23 cellular contexts compared by ENCODE assay signal in the genomic region with DNA sequence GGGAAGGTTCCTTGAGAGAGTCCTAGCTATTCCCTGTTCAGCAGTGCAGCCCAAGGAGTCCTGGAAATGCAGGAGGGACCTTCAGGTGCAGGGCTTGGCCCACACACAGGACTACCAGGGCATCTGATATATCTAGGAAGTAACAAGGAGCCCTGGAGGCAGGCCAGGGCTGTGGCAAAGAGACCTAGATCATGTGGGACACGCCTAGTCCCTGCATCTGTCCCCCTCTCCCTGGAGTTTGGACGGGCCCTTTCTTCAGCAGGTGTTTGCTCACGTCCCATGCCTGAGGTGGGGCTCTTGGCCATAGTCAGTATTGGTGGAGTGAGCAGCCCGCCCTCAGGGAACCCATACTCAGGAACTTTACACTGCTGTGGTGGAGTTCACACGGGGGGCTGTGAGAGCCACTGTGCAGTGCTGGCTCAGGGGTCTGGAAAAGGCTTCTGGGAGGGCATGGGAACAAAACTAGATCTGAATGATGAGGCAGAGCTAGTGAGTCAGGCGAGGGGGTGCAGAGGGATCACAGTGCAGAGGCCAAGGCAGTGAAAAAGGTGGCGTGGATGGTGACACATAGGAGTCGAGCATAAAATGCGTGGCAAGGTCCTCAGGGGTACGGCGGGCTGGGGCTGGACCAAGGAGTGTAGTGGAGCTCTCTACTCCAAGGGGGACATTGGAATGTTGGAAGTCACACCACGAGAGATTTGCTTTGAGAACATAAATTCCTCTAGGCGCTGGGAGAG. TPM values are rescaled to one million over a fixed set of nuclear protein-coding genes. Genes with fewer than 3 reads are reported as not detected.
DNase-seq lines count a peak whose midpoint lies in the region; ATAC-seq and TF ChIP-seq lines count a peak whose summit lies in the region.
"Had no signal": no experiment of that assay in that cellular context is flagged by ENCODE, and none has a peak within 500 bp of the region (broad histone marks: within the 10 kb centered on the region; RNA-seq: fewer than 3 reads in every experiment).

No MANE protein-coding gene starts in this region.

- H3K4me1 Mint-ChIP-seq in activated CD4-positive, alpha-beta memory T cell treated with anti-CD3 and anti-CD28 coated beads for 36 hours (ENCODE audit: low read depth): no peaks in the 10 kb centered on the region
- H3K4me1 Mint-ChIP-seq in activated CD4-positive, alpha-beta memory T cell treated with anti-CD3 and anti-CD28 coated beads, Interleukin-2, amount 10 ng/mL, durations not matched to agents 7 days and 5 days: no peaks in the 10 kb centered on the region
- peaks cover 2% of the 10 kb centered on the region for H3K4me1 Mint-ChIP-seq in activated naive CD8-positive, alpha-beta T cell treated with anti-CD3 and anti-CD28 coated beads, Interleukin-2, amount 10 ng/mL, durations not matched to agents 7 days and 5 days
- H3K4me1 Mint-ChIP-seq: IgD-negative memory B cell had no signal

- H3K4me3 Mint-ChIP-seq in activated CD4-positive, alpha-beta memory T cell treated with anti-CD3 and anti-CD28 coated beads for 36 hours: no peak overlapping the region
- no peak overlapping the region for H3K4me3 Mint-ChIP-seq in activated CD4-positive, alpha-beta memory T cell treated with anti-CD3 and anti-CD28 coated beads, Interleukin-2, amount 10 ng/mL, durations not matched to agents 7 days and 5 days
- no peak overlapping the region for H3K4me3 Mint-ChIP-seq in activated naive CD8-positive, alpha-beta T cell treated with anti-CD3 and anti-CD28 coated beads, Interleukin-2, amount 10 ng/mL, durations not matched to agents 7 days and 5 days
- H3K4me3 Mint-ChIP-seq: IgD-negative memory B cell; stimulated activated memory B cell treated with anti-CD40 and anti-IgM and Interleukin-4, amounts not matched to agents 10 μg/mL and 1 μg/mL and 100 μg/mL, for 72 hours had no signal

- peaks cover 48 to 93% (median 88%) of the 10 kb centered on the region in 4 donors for H3K36me3 ChIP-seq in stomach

- TF ChIP-seq CTCF in stomach (IDR thresholded peaks at IDR 0.05): no peak

- no peaks in the 10 kb centered on the region for H3K27me3 Mint-ChIP-seq in activated CD4-positive, alpha-beta memory T cell treated with anti-CD3 and anti-CD28 coated beads for 36 hours
- no peaks in the 10 kb centered on the region for H3K27me3 Mint-ChIP-seq in activated CD4-positive, alpha-beta memory T cell treated with anti-CD3 and anti-CD28 coated beads, Interleukin-2, amount 10 ng/mL, durations not matched to agents 7 days and 5 days
- no peaks in the 10 kb centered on the region for H3K27me3 Mint-ChIP-seq in activated naive CD8-positive, alpha-beta T cell treated with anti-CD3 and anti-CD28 coated beads, Interleukin-2, amount 10 ng/mL, durations not matched to agents 7 days and 5 days
- H3K27me3 Mint-ChIP-seq: IgD-negative memory B cell; stimulated activated memory B cell treated with anti-CD40 and anti-IgM and Interleukin-4, amounts not matched to agents 10 μg/mL and 1 μg/mL and 100 μg/mL, for 72 hours had no signal

- peaks cover 23% of the 10 kb centered on the region for H3K36me3 Mint-ChIP-seq in activated CD4-positive, alpha-beta memory T cell treated with anti-CD3 and anti-CD28 coated beads for 36 hours
- peaks cover 35% of the 10 kb centered on the region for H3K36me3 Mint-ChIP-seq in activated CD4-positive, alpha-beta memory T cell treated with anti-CD3 and anti-CD28 coated beads, Interleukin-2, amount 10 ng/mL, durations not matched to agents 7 days and 5 days (ENCODE audit: low read depth)
- peaks cover 4% of the 10 kb centered on the region for H3K36me3 Mint-ChIP-seq in activated naive CD8-positive, alpha-beta T cell treated with anti-CD3 and anti-CD28 coated beads, Interleukin-2, amount 10 ng/mL, durations not matched to agents 7 days and 5 days
- H3K36me3 Mint-ChIP-seq: IgD-negative memory B cell had no signal

- peak overlapping the region; percentile 21 for H3K27ac Mint-ChIP-seq in activated CD4-positive, alpha-beta memory T cell treated with anti-CD3 and anti-CD28 coated beads for 36 hours
- H3K27ac Mint-ChIP-seq in activated CD4-positive, alpha-beta memory T cell treated with anti-CD3 and anti-CD28 coated beads, Interleukin-2, amount 10 ng/mL, durations not matched to agents 7 days and 5 days: no peak overlapping the region
- H3K27ac Mint-ChIP-seq in activated naive CD8-positive, alpha-beta T cell treated with anti-CD3 and anti-CD28 coated beads, Interleukin-2, amount 10 ng/mL, durations not matched to agents 7 days and 5 days: peak overlapping the region; percentile 30
- H3K27ac Mint-ChIP-seq: IgD-negative memory B cell; stimulated activated memory B cell treated with anti-CD40 and anti-IgM and Interleukin-4, amounts not matched to agents 10 μg/mL and 1 μg/mL and 100 μg/mL, for 72 hours had no signal

- no peaks in the 10 kb centered on the region for H3K9me3 ChIP-seq in stomach

- no peak for TF ChIP-seq POLR2A in stomach (IDR thresholded peaks at IDR 0.05)

- intact Hi-C loops in activated CD4-positive, alpha-beta memory T cell treated with anti-CD3 and anti-CD28 coated beads for 36 hours (cut with micrococcal nuclease): no loop called here
- intact Hi-C loops in stomach (cut with DNase I; ENCODE audit: low total_unique reads): no loop called here

- no peaks in the 10 kb centered on the region for H3K9me3 Mint-ChIP-seq in activated CD4-positive, alpha-beta memory T cell treated with anti-CD3 and anti-CD28 coated beads for 36 hours
- no peaks in the 10 kb centered on the region for H3K9me3 Mint-ChIP-seq in activated CD4-positive, alpha-beta memory T cell treated with anti-CD3 and anti-CD28 coated beads, Interleukin-2, amount 10 ng/mL, durations not matched to agents 7 days and 5 days
- H3K9me3 Mint-ChIP-seq in activated naive CD8-positive, alpha-beta T cell treated with anti-CD3 and anti-CD28 coated beads, Interleukin-2, amount 10 ng/mL, durations not matched to agents 7 days and 5 days: no peaks in the 10 kb centered on the region
- H3K9me3 Mint-ChIP-seq: IgD-negative memory B cell; stimulated activated memory B cell treated with anti-CD40 and anti-IgM and Interleukin-4, amounts not matched to agents 10 μg/mL and 1 μg/mL and 100 μg/mL, for 72 hours had no signal

- no peak overlapping the region for H3K4me3 ChIP-seq in stomach
- H3K4me3 ChIP-seq: lung had no signal

- CTCF ChIA-PET in activated CD4-positive, alpha-beta memory T cell treated with anti-CD3 and anti-CD28 coated beads for 36 hours (lab: Charles Lee): interaction anchor here (1.1 kb wide), 1 partner anchor 16 kb away, joined by 3 read pairs; no protein-coding TSS in a partner anchor
- CTCF ChIA-PET in activated CD4-positive, alpha-beta memory T cell treated with anti-CD3 and anti-CD28 coated beads, Interleukin-2, amount 10 ng/mL, durations not matched to agents 7 days and 5 days (lab: Charles Lee): interaction anchor here (0.6 to 4.9 kb wide), 5 partner anchors 8 to 430 kb away, joined by 3 to 65 read pairs (median 4); partner anchors contain the start of genes ARMH1 and TMEM53

- H3K27me3 ChIP-seq in layer of hippocampus (ENCODE audit: control insufficient read depth, insufficient read depth, low read length) (no peaks in the 10 kb centered on the region), stomach (no peaks in the 10 kb centered on the region)

- no peak for DNase-seq in activated CD4-positive, alpha-beta memory T cell treated with anti-CD3 and anti-CD28 coated beads for 36 hours
- no peak for DNase-seq in activated CD4-positive, alpha-beta memory T cell treated with anti-CD3 and anti-CD28 coated beads, Interleukin-2, amount 10 ng/mL, durations not matched to agents 7 days and 5 days
- DNase-seq in activated naive CD8-positive, alpha-beta T cell treated with anti-CD3 and anti-CD28 coated beads, Interleukin-2, amount 10 ng/mL, durations not matched to agents 7 days and 5 days: no peak
- DNase-seq in stomach: peak; percentile 40
- no peak for DNase-seq in T-helper 1 cell
- DNase-seq: 8988T; activated effector memory CD4-positive, alpha-beta T cell treated with anti-CD3 and anti-CD28 coated beads, Interleukin-2, amount 50 U/mL, for 16 hours; AML-193; amygdala; effector CD4-positive, alpha-beta T cell; hypothalamus; MM.1S; NCI-H187; NCI-H82; Right ventricle myocardium superior had no signal

- POLR2A ChIA-PET in activated CD4-positive, alpha-beta memory T cell treated with anti-CD3 and anti-CD28 coated beads for 36 hours (lab: Charles Lee): interaction anchor here (1.1 to 2.1 kb wide), 3 partner anchors 15 to 73 kb away, joined by 3 to 6 read pairs (median 3); no protein-coding TSS in a partner anchor
- POLR2A ChIA-PET in activated CD4-positive, alpha-beta memory T cell treated with anti-CD3 and anti-CD28 coated beads, Interleukin-2, amount 10 ng/mL, durations not matched to agents 7 days and 5 days (lab: Charles Lee): interaction anchor here (1.2 kb wide), 1 partner anchor 10 kb away, joined by 8 read pairs; no protein-coding TSS in a partner anchor
- POLR2A ChIA-PET in activated naive CD8-positive, alpha-beta T cell treated with anti-CD3 and anti-CD28 coated beads, Interleukin-2, amount 10 ng/mL, durations not matched to agents 7 days and 5 days (lab: Charles Lee): no interaction called here

- H3K27ac ChIP-seq in layer of hippocampus (ENCODE audit: low read depth, low read length) (peak overlapping the region; percentile 9), stomach (no peak overlapping the region)

- 68 to 88% (median 77%) methylated on average over 11 to 13 of the region's 13 CpGs for WGBS in stomach, 5 donors

- H3K4me1 ChIP-seq in stomach: peaks cover 7 to 45% (median 24%) of the 10 kb centered on the region in 4 donors

- no peak for ATAC-seq in activated naive CD8-positive, alpha-beta T cell treated with anti-CD3 and anti-CD28 coated beads, Interleukin-2, amount 10 ng/mL, durations not matched to agents 7 days and 5 days (ENCODE audit: low read depth)
- no peak for ATAC-seq in GM18511 (IDR thresholded peaks at IDR 0.05; ENCODE audit: unreplicated experiment)
- no peak for ATAC-seq in HG03196 (IDR thresholded peaks at IDR 0.05; ENCODE audit: unreplicated experiment)
- ATAC-seq: esophagus mucosa; stimulated activated memory B cell treated with anti-CD40 and anti-IgM and Interleukin-4, amounts not matched to agents 10 μg/mL and 1 μg/mL and 100 μg/mL, for 72 hours had no signal

- TF ChIP-seq EP300 in stomach (IDR thresholded peaks at IDR 0.05): no peak

RNA-seq across cellular contexts. Expression of gene TMEM53, which starts 25.6 kb away (rescaled TPM):
- total RNA-seq in activated CD4-positive, alpha-beta memory T cell treated with anti-CD3 and anti-CD28 coated beads for 36 hours: 1 to 10 TPM; 5.1 to 6.5 TPM
- total RNA-seq in activated CD4-positive, alpha-beta memory T cell treated with anti-CD3 and anti-CD28 coated beads, Interleukin-2, amount 10 ng/mL, durations not matched to agents 7 days and 5 days: 1 to 10 TPM; 4.3 to 5.6 TPM
- total RNA-seq in activated naive CD8-positive, alpha-beta T cell treated with anti-CD3 and anti-CD28 coated beads, Interleukin-2, amount 10 ng/mL, durations not matched to agents 7 days and 5 days: 1 to 10 TPM; 4.2 to 4.7 TPM
- total RNA-seq in stomach: 10 to 100 TPM in 1 of 5 donors, 1 to 10 TPM in 4; 2.4 to 22.8 (median 4.9) TPM
- polyA plus RNA-seq in stomach: 1 to 10 TPM; 6.9 to 9.4 (median 7.3) TPM

RNA-seq across cellular contexts. Expression of gene ARMH1, which starts 25.8 kb away (rescaled TPM):
- 100 to 1,000 TPM; 134 to 141 TPM for total RNA-seq in activated CD4-positive, alpha-beta memory T cell treated with anti-CD3 and anti-CD28 coated beads for 36 hours
- total RNA-seq in activated CD4-positive, alpha-beta memory T cell treated with anti-CD3 and anti-CD28 coated beads, Interleukin-2, amount 10 ng/mL, durations not matched to agents 7 days and 5 days: 10 to 100 TPM; 20.8 to 21.2 TPM
- 100 to 1,000 TPM in 1 of 2 experiments, 10 to 100 TPM in 1; 95.7 to 105 TPM for total RNA-seq in activated naive CD8-positive, alpha-beta T cell treated with anti-CD3 and anti-CD28 coated beads, Interleukin-2, amount 10 ng/mL, durations not matched to agents 7 days and 5 days
- 1 to 10 TPM in 2 of 5 donors, not detected in 3; 3.3 to 3.7 TPM for total RNA-seq in stomach
- polyA plus RNA-seq in stomach: 1 to 10 TPM; 4.4 to 8.6 (median 5.7) TPM
- total RNA-seq: esophagus mucosa, G401 had no signal

Comparison
In these comparisons a context has a peak if more than half of its experiments do, and no peak if none do; other contexts are left out.
1. RNA of gene ARMH1, which starts 25.8 kb away (total RNA-seq): 134 to 141 TPM in activated CD4-positive, alpha-beta memory T cell treated with anti-CD3 and anti-CD28 coated beads for 36 hours, 95.7 to 105 TPM in activated naive CD8-positive, alpha-beta T cell treated with anti-CD3 and anti-CD28 coated beads, Interleukin-2, amount 10 ng/mL, durations not matched to agents 7 days and 5 days and 20.8 to 21.2 TPM in activated CD4-positive, alpha-beta memory T cell treated with anti-CD3 and anti-CD28 coated beads, Interleukin-2, amount 10 ng/mL, durations not matched to agents 7 days and 5 days; 3.3 to 3.7 TPM in stomach; every median in the first group is over 4 times any median in the second.